16 cellular contexts compared by ENCODE assay signal in genomic region chr14:49923881-49924280, GRCh38.
"Had no signal": no experiment of that assay in that cellular context is flagged by ENCODE, and none has a peak within 500 bp of the region (broad histone marks: within the 10 kb centered on the region; RNA-seq: fewer than 3 reads in every experiment).

No MANE protein-coding gene starts in this region.

- H3K4me1 ChIP-seq: esophagus squamous epithelium, left ventricle myocardium inferior had no signal

- DNase-seq: activated CD4-positive, alpha-beta T cell treated with anti-CD3 and anti-CD28 coated beads, Interleukin-2, amount 10 ng/mL, durations not matched to agents 24 days and 14 days; activated CD8-positive, alpha-beta T cell treated with anti-CD3 and anti-CD28 coated beads, Interleukin-2, amount 10 ng/mL, durations not matched to agents 7 days and 5 days; activated naive CD4-positive, alpha-beta T cell treated with anti-CD3 and anti-CD28 coated beads, Interleukin-2, amount 10 ng/mL, durations not matched to agents 7 days and 5 days; amniotic stem cell; effector CD4-positive, alpha-beta T cell; esophagus squamous epithelium; kidney; left ventricle myocardium inferior; naive thymus-derived CD8-positive, alpha-beta T cell; posterior cingulate gyrus; retina; stimulated activated CD4-positive, alpha-beta T cell treated with anti-CD3 and anti-CD28 coated beads, Interleukin-2, amount 100 ng/mL, for 48 hours; stimulated activated naive CD8-positive, alpha-beta T cell treated with anti-CD3 and anti-CD28 coated beads, Interleukin-15, Interleukin-2, amounts not matched to agents 100 U/mL and 50 U/mL, for 24 hours; trophoblast cell had no signal

- H3K36me3 Mint-ChIP-seq: activated naive CD4-positive, alpha-beta T cell treated with anti-CD3 and anti-CD28 coated beads, Interleukin-2, amount 10 ng/mL, durations not matched to agents 7 days and 5 days; naive thymus-derived CD8-positive, alpha-beta T cell; WTC11 had no signal

- ATAC-seq: activated CD8-positive, alpha-beta T cell treated with anti-CD3 and anti-CD28 coated beads, Interleukin-2, amount 10 ng/mL, durations not matched to agents 7 days and 5 days; naive thymus-derived CD8-positive, alpha-beta T cell; stimulated activated naive CD8-positive, alpha-beta T cell treated with anti-CD3 and anti-CD28 coated beads, Interleukin-15, Interleukin-2, amounts not matched to agents 100 U/mL and 50 U/mL, for 24 hours; WTC11 had no signal

- H3K27ac ChIP-seq: esophagus squamous epithelium, hepatocyte, left ventricle myocardium inferior had no signal

- H3K36me3 ChIP-seq: esophagus squamous epithelium, left ventricle myocardium inferior had no signal

- H3K9me3 Mint-ChIP-seq: activated CD4-positive, alpha-beta T cell treated with anti-CD3 and anti-CD28 coated beads, Interleukin-2, amount 10 ng/mL, durations not matched to agents 24 days and 14 days; activated naive CD4-positive, alpha-beta T cell treated with anti-CD3 and anti-CD28 coated beads, Interleukin-2, amount 10 ng/mL, durations not matched to agents 7 days and 5 days; naive thymus-derived CD8-positive, alpha-beta T cell had no signal

- H3K79me2 ChIP-seq: hepatocyte had no signal

- H3K4me2 ChIP-seq: hepatocyte had no signal

- H3K4me1 Mint-ChIP-seq: WTC11 had no signal

- H3K27ac Mint-ChIP-seq: activated CD4-positive, alpha-beta T cell treated with anti-CD3 and anti-CD28 coated beads, Interleukin-2, amount 10 ng/mL, durations not matched to agents 24 days and 14 days; activated CD8-positive, alpha-beta T cell treated with anti-CD3 and anti-CD28 coated beads, Interleukin-2, amount 10 ng/mL, durations not matched to agents 7 days and 5 days; activated naive CD4-positive, alpha-beta T cell treated with anti-CD3 and anti-CD28 coated beads, Interleukin-2, amount 10 ng/mL, durations not matched to agents 7 days and 5 days; WTC11 had no signal

- H3K9me3 ChIP-seq: esophagus squamous epithelium, left ventricle myocardium inferior had no signal

- H3K4me3 Mint-ChIP-seq: activated CD4-positive, alpha-beta T cell treated with anti-CD3 and anti-CD28 coated beads, Interleukin-2, amount 10 ng/mL, durations not matched to agents 24 days and 14 days; activated CD8-positive, alpha-beta T cell treated with anti-CD3 and anti-CD28 coated beads, Interleukin-2, amount 10 ng/mL, durations not matched to agents 7 days and 5 days; activated naive CD4-positive, alpha-beta T cell treated with anti-CD3 and anti-CD28 coated beads, Interleukin-2, amount 10 ng/mL, durations not matched to agents 7 days and 5 days; naive thymus-derived CD8-positive, alpha-beta T cell; WTC11 had no signal

- H3K27me3 Mint-ChIP-seq: activated CD4-positive, alpha-beta T cell treated with anti-CD3 and anti-CD28 coated beads, Interleukin-2, amount 10 ng/mL, durations not matched to agents 24 days and 14 days; naive thymus-derived CD8-positive, alpha-beta T cell had no signal

- H2AFZ ChIP-seq: hepatocyte had no signal

- H3K4me3 ChIP-seq: esophagus squamous epithelium, hepatocyte, left ventricle myocardium inferior had no signal
